Comparison of ENCODE assay signal across 9 cellular contexts in genomic region chr7:101936612-101937231, GRCh38.
DNase-seq lines count a peak whose midpoint lies in the region; ATAC-seq, FAIRE-seq and TF ChIP-seq lines count a peak whose summit lies in the region.
"Had no signal": no experiment of that assay in that cellular context is flagged by ENCODE, and none has a peak within 500 bp of the region (broad histone marks: within the 10 kb centered on the region; RNA-seq: fewer than 3 reads in every experiment).

No MANE protein-coding gene starts in this region.

- no peak for DNase-seq in PC-3
- peak; percentile 25 to 52 for DNase-seq in fibroblast of lung (ENCODE audit: low read depth in 2 of 2)
- DNase-seq in uterus: peak; percentile 60 to 69
- no peak for DNase-seq in EL
- no peak for DNase-seq in GM12891 (ENCODE audit: insufficient read length, low spot score)
- DNase-seq: activated naive CD4-positive, alpha-beta T cell treated with anti-CD3 and anti-CD28 coated beads, Interleukin-2, amount 50 U/mL, for 16 hours; NCI-H1417 treated with DMSO at 0.1 percent for 48 hours had no signal

- TF ChIP-seq POLR2A in uterus (IDR thresholded peaks at IDR 0.05) (no peak), GM12891 (IDR thresholded peaks at IDR 0.05; ENCODE audit: low read depth, low read length) (no peak)

- H3K36me3 ChIP-seq in PC-3 (ENCODE audit: low read depth, low read length): peaks cover 4% of the 10 kb centered on the region; the same call in 1 of the 2 replicates
- no peaks in the 10 kb centered on the region for H3K36me3 ChIP-seq in fibroblast of lung (ENCODE audit: control insufficient read depth, insufficient read depth, low read length)
- H3K36me3 ChIP-seq in muscle layer of colon (ENCODE audit: insufficient read depth, low read length): no peaks in the 10 kb centered on the region
- H3K36me3 ChIP-seq in uterus: no peaks in the 10 kb centered on the region

- H2AFZ ChIP-seq in PC-3 (ENCODE audit: low read length) (no peak overlapping the region), fibroblast of lung (ENCODE audit: low read length) (peak overlapping the region; percentile 27)

- intact Hi-C loops in PC-3 (cut with micrococcal nuclease) (no loop called here), uterus (cut with DNase I; ENCODE audit: low total_unique reads) (no loop called here)

- H3K27ac ChIP-seq in PC-3 (ENCODE audit: low read length) (no peak overlapping the region), fibroblast of lung (ENCODE audit: insufficient read depth, low read length) (peak overlapping the region; percentile 26), muscle layer of colon (ENCODE audit: low read depth, low read length) (peak overlapping the region; percentile 91), uterus (peak overlapping the region; percentile 83 to 95)

- ATAC-seq in PC-3 (peak; percentile 37; the same call in 1 of the 2 replicates), HG02938 (IDR thresholded peaks at IDR 0.05; ENCODE audit: unreplicated experiment) (no peak)

- H3K79me2 ChIP-seq in PC-3 (ENCODE audit: low read length) (peaks cover 50% of the 10 kb centered on the region), fibroblast of lung (ENCODE audit: control insufficient read depth, insufficient read depth, low read length) (no peaks in the 10 kb centered on the region)

- CTCF ChIA-PET in PC-3 (lab: Charles Lee): no interaction called here

- no peak overlapping the region for H3K4me3 ChIP-seq in PC-3 (ENCODE audit: low read length)
- peak overlapping the region in 1 of 4 experiments; percentile 33 for H3K4me3 ChIP-seq in fibroblast of lung (replicated peaks in 1 of 4; ENCODE audit: control extremely low read depth in 1 of 4, insufficient read depth in 1 of 4, low read depth in 3 of 4, low read length in 4 of 4)
- H3K4me3 ChIP-seq in muscle layer of colon (ENCODE audit: low read depth in 1 of 2, low read length in 2 of 2): peak overlapping the region; percentile 2 to 46
- H3K4me3 ChIP-seq in uterus: peak overlapping the region; percentile 9 to 27

- no peak for FAIRE-seq in GM12891 (lab: Jason Lieb, UNC)

- TF ChIP-seq CTCF in PC-3 (conservative IDR thresholded peaks at IDR 0.05; ENCODE audit: low read depth, low read length) (no peak), fibroblast of lung (conservative IDR thresholded peaks at IDR 0.05 in 1 of 2, IDR thresholded peaks at IDR 0.05 in 1 of 2; ENCODE audit: low read depth in 1 of 2, low read length in 2 of 2) (no peak), uterus (IDR thresholded peaks at IDR 0.05) (no peak)

- H3K9ac ChIP-seq in PC-3 (ENCODE audit: low read length) (no peak overlapping the region), fibroblast of lung (ENCODE audit: insufficient read depth, low read length) (peak overlapping the region; percentile 43), muscle layer of colon (ENCODE audit: low read length) (peak overlapping the region; percentile 78)

- H3K4me2 ChIP-seq in PC-3 (ENCODE audit: low read length) (no peak overlapping the region), fibroblast of lung (ENCODE audit: extremely low read depth, insufficient read depth, low read length) (peak overlapping the region; percentile 17)

- BruUV-seq in PC-3 (replicated peaks; lab: Mats Ljungman, UMichigan): no TSS peak

- H3K9me2 ChIP-seq in PC-3 (replicated peaks; ENCODE audit: low read length): no peaks in the 10 kb centered on the region

- POLR2A ChIA-PET in PC-3 (lab: Charles Lee; ENCODE audit: unreplicated experiment): no interaction called here

- H3F3A ChIP-seq in PC-3 (ENCODE audit: low read length, unreplicated experiment): peaks cover 5% of the 10 kb centered on the region

- H4K20me1 ChIP-seq in PC-3 (ENCODE audit: low read length) (no peaks in the 10 kb centered on the region), fibroblast of lung (ENCODE audit: control insufficient read depth, extremely low read depth, insufficient read depth, low read length) (no peaks in the 10 kb centered on the region)

- no peaks in the 10 kb centered on the region for H3K27me3 ChIP-seq in PC-3 (ENCODE audit: low read length)
- H3K27me3 ChIP-seq in fibroblast of lung (ENCODE audit: control insufficient read depth, insufficient read depth, low read length): no peaks in the 10 kb centered on the region
- no peaks in the 10 kb centered on the region for H3K27me3 ChIP-seq in muscle layer of colon (ENCODE audit: control insufficient read depth in 1 of 2, insufficient read depth in 2 of 2, low read length in 2 of 2)
- H3K27me3 ChIP-seq in uterus: no peaks in the 10 kb centered on the region

- H3K9me3 ChIP-seq in PC-3 (ENCODE audit: low read length): no peaks in the 10 kb centered on the region
- H3K9me3 ChIP-seq in fibroblast of lung (ENCODE audit: control insufficient read depth, insufficient read depth, low read depth, low read length): no peaks in the 10 kb centered on the region
- H3K9me3 ChIP-seq in muscle layer of colon (ENCODE audit: low read length): no peaks in the 10 kb centered on the region
- no peaks in the 10 kb centered on the region for H3K9me3 ChIP-seq in uterus

- H3K4me1 ChIP-seq in PC-3 (ENCODE audit: insufficient read depth, low read length) (peaks cover 13% of the 10 kb centered on the region), fibroblast of lung (ENCODE audit: control insufficient read depth, extremely low read depth, insufficient read depth, low read length) (peaks cover 5% of the 10 kb centered on the region), muscle layer of colon (ENCODE audit: insufficient read depth, low read length) (peaks cover 60% of the 10 kb centered on the region), uterus (peaks cover 0 to 16% of the 10 kb centered on the region in 2 donors)

TF ChIP-seq in GM12891, 5 proteins besides CTCF, POLR2A, EP300 and RAD21:
- TF ChIP-seq TAF1 (IDR thresholded peaks at IDR 0.05; ENCODE audit: low read depth, low read length) (no peak), POU2F2 (IDR thresholded peaks at IDR 0.05; ENCODE audit: low read depth, low read length) (no peak), POLR2AphosphoS5 (IDR thresholded peaks at IDR 0.05; ENCODE audit: low read depth, low read length) (no peak), SPI1 (IDR thresholded peaks at IDR 0.05; ENCODE audit: low read depth, low read length) (no peak), PAX5 (IDR thresholded peaks at IDR 0.05; ENCODE audit: insufficient read depth, low read length, severe bottlenecking) (no peak)

Comparison
In these comparisons a context has a peak if more than half of its experiments do, and no peak if none do; other contexts are left out.
1. DNase-seq: peak in fibroblast of lung (2 of 2) and uterus (2 of 2); none in PC-3 (single experiment), EL (single experiment) and GM12891 (single experiment).